In genomic region chr20:23086056-23086551, GRCh38 we compare ENCODE assay signal across 9 cellular contexts. TPM values are rescaled to one million over a fixed set of nuclear protein-coding genes. Genes with fewer than 3 reads are reported as not detected.
A peak's percentile ranks its signal among the peaks of the same experiment; 100 is the strongest.
DNase-seq lines count a peak whose midpoint lies in the region; ATAC-seq and TF ChIP-seq lines count a peak whose summit lies in the region.
"Had no signal": no experiment of that assay in that cellular context is flagged by ENCODE, and none has a peak within 500 bp of the region (broad histone marks: within the 10 kb centered on the region; RNA-seq: fewer than 3 reads in every experiment).

A gene with protein sequence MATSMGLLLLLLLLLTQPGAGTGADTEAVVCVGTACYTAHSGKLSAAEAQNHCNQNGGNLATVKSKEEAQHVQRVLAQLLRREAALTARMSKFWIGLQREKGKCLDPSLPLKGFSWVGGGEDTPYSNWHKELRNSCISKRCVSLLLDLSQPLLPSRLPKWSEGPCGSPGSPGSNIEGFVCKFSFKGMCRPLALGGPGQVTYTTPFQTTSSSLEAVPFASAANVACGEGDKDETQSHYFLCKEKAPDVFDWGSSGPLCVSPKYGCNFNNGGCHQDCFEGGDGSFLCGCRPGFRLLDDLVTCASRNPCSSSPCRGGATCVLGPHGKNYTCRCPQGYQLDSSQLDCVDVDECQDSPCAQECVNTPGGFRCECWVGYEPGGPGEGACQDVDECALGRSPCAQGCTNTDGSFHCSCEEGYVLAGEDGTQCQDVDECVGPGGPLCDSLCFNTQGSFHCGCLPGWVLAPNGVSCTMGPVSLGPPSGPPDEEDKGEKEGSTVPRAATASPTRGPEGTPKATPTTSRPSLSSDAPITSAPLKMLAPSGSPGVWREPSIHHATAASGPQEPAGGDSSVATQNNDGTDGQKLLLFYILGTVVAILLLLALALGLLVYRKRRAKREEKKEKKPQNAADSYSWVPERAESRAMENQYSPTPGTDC (minus strand): TSS chr20:23086324. CDS start chr20:23086192, 132 bp downstream.

- H3K9me2 ChIP-seq in SK-N-SH = no peaks in the 10 kb centered on the region

- no peak within 1 kb of the TSS for H3K9ac ChIP-seq in SK-N-SH

- no peaks in the 10 kb centered on the region for H3K79me2 ChIP-seq in SK-N-SH (ENCODE audit: insufficient read depth)

- H3K4me1 ChIP-seq in SK-N-SH (ENCODE audit: control insufficient read depth in 1 of 2, insufficient read depth in 2 of 2, low read depth in 1 of 2, low read length in 1 of 2) = no peaks in the 10 kb centered on the region
- peaks cover 0 to 24% of the 10 kb centered on the region in 2 donors for H3K4me1 ChIP-seq in right atrium auricular region
- H3K4me1 ChIP-seq: A549 had no signal

- no peak within 1 kb of the TSS for H2AFZ ChIP-seq in SK-N-SH (ENCODE audit: low read depth)

- no peak for TF ChIP-seq RAD21 in SK-N-SH (IDR thresholded peaks at IDR 0.05; ENCODE audit: low read length)

- no peak for TF ChIP-seq EP300 in SK-N-SH (IDR thresholded peaks at IDR 0.05; ENCODE audit: borderline replicate concordance in 1 of 2, low read depth in 1 of 2, low read length in 1 of 2)

- DNase-seq in SK-N-SH (no peak), UCSD-AML1 (lab: John Stamatoyannopoulos, UW; ENCODE audit: unreplicated experiment) (peak; percentile 76), right atrium auricular region (ENCODE audit: low spot score) (peak; percentile 71), hippocampal formation (lab: John Stamatoyannopoulos, UW) (no peak)
- no peak for DNase-seq in stimulated activated naive CD8-positive, alpha-beta T cell treated with anti-CD3 and anti-CD28 coated beads, Interleukin-15, Interleukin-2, amounts not matched to agents 100 U/mL and 50 U/mL, for 24 hours

- H4K20me1 ChIP-seq in SK-N-SH (ENCODE audit: insufficient read depth) = no peaks in the 10 kb centered on the region

- CTCF ChIA-PET in SK-N-SH (lab: Yijun Ruan, JAX) = no interaction called here

- H3K27me3 ChIP-seq in SK-N-SH (ENCODE audit: insufficient read depth) = peaks cover 54% of the 10 kb centered on the region
- no peaks in the 10 kb centered on the region for H3K27me3 ChIP-seq in right atrium auricular region

- POLR2A ChIA-PET in SK-N-SH (lab: Yijun Ruan, JAX) = no interaction called here

- ATAC-seq in SK-N-SH treated with all-trans-retinoic acid at 6 μM for 48 hours (peak; percentile 23; the same call in 2 of the 3 replicates), GM19455 (IDR thresholded peaks at IDR 0.05; ENCODE audit: unreplicated experiment) (no peak), HG02938 (IDR thresholded peaks at IDR 0.05; ENCODE audit: unreplicated experiment) (no peak)
- ATAC-seq in stimulated activated naive CD8-positive, alpha-beta T cell treated with anti-CD3 and anti-CD28 coated beads, Interleukin-15, Interleukin-2, amounts not matched to agents 100 U/mL and 50 U/mL, for 24 hours = peak; percentile 42
- ATAC-seq: A549 had no signal

- no peaks in the 10 kb centered on the region for H3F3A ChIP-seq in SK-N-SH (replicated peaks; ENCODE audit: insufficient read depth)

- H3K9me3 ChIP-seq in SK-N-SH (no peaks in the 10 kb centered on the region), right atrium auricular region (no peaks in the 10 kb centered on the region)
- H3K9me3 ChIP-seq: A549 had no signal

- H3K27ac ChIP-seq in SK-N-SH (ENCODE audit: low read depth in 2 of 2, low read length in 1 of 2) (no peak within 1 kb of the TSS), right atrium auricular region (peak within 1 kb of the TSS; percentile 86)
- H3K27ac ChIP-seq: A549 had no signal

- H3K4me3 ChIP-seq in SK-N-SH (ENCODE audit: low read depth in 2 of 2, low read length in 1 of 2) (no peak within 1 kb of the TSS), right atrium auricular region (peak within 1 kb of the TSS; percentile 34 to 51)
- H3K4me3 ChIP-seq: A549 had no signal

- no peak within 1 kb of the TSS for H3K4me2 ChIP-seq in SK-N-SH
- H3K4me2 ChIP-seq: A549 had no signal

- WGBS in SK-N-SH (ENCODE audit: low lambda C conversion rate) = 46% methylated on average over 14 of the region's 27 CpGs

- TF ChIP-seq CTCF in SK-N-SH (IDR thresholded peaks at IDR 0.05) (no peak), right atrium auricular region (IDR thresholded peaks at IDR 0.05) (no peak)

- no peaks in the 10 kb centered on the region for H3K36me3 ChIP-seq in SK-N-SH (replicated peaks in 1 of 2; ENCODE audit: control insufficient read depth in 1 of 2, insufficient read depth in 2 of 2, low read length in 1 of 2)
- H3K36me3 ChIP-seq in right atrium auricular region = no peaks in the 10 kb centered on the region

TF ChIP-seq in SK-N-SH treated with all-trans-retinoic acid at 6 μM for 48 hours, 23 proteins besides CTCF, POLR2A, EP300 and RAD21:
- TF ChIP-seq ZC3H10 (CRISPR knock-in tag; IDR thresholded peaks at IDR 0.05) (no peak), ARNTL (CRISPR knock-in tag; IDR thresholded peaks at IDR 0.05; ENCODE audit: borderline replicate concordance, low read depth) (no peak), PPARA (CRISPR knock-in tag; IDR thresholded peaks at IDR 0.05; ENCODE audit: borderline replicate concordance) (no peak), SNAI2 (CRISPR knock-in tag; IDR thresholded peaks at IDR 0.05) (no peak), ZFP3 (CRISPR knock-in tag; IDR thresholded peaks at IDR 0.05) (no peak), ZFP30 (CRISPR knock-in tag; IDR thresholded peaks at IDR 0.05) (no peak)

TF ChIP-seq in SK-N-SH, 30 proteins besides CTCF, POLR2A, EP300 and RAD21:
- no peak for TF ChIP-seq TAF1 (IDR thresholded peaks at IDR 0.05; ENCODE audit: borderline replicate concordance, low read depth, low read length)
- no peak for TF ChIP-seq NRF1 (IDR thresholded peaks at IDR 0.05; ENCODE audit: low read depth, low read length)
- TF ChIP-seq TCF12 (IDR thresholded peaks at IDR 0.05) = no peak
- no peak for TF ChIP-seq USF1 (IDR thresholded peaks at IDR 0.05; ENCODE audit: borderline replicate concordance, low read depth)
- TF ChIP-seq, protein P1, sequence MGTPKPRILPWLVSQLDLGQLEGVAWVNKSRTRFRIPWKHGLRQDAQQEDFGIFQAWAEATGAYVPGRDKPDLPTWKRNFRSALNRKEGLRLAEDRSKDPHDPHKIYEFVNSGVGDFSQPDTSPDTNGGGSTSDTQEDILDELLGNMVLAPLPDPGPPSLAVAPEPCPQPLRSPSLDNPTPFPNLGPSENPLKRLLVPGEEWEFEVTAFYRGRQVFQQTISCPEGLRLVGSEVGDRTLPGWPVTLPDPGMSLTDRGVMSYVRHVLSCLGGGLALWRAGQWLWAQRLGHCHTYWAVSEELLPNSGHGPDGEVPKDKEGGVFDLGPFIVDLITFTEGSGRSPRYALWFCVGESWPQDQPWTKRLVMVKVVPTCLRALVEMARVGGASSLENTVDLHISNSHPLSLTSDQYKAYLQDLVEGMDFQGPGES (IDR thresholded peaks at IDR 0.05; ENCODE audit: low read depth, low read length) = no peak
- no peak for TF ChIP-seq GABPA (IDR thresholded peaks at IDR 0.05; ENCODE audit: low read depth)
- no peak for TF ChIP-seq NFIC (IDR thresholded peaks at IDR 0.05; ENCODE audit: borderline replicate concordance)
- TF ChIP-seq MAX (IDR thresholded peaks at IDR 0.05; ENCODE audit: low read depth) = no peak
- TF ChIP-seq ELF1 (IDR thresholded peaks at IDR 0.05) = no peak
- TF ChIP-seq SMC3 (IDR thresholded peaks at IDR 0.05; ENCODE audit: low read depth, low read length) = no peak
- TF ChIP-seq PBX3 (IDR thresholded peaks at IDR 0.05) = no peak
- TF ChIP-seq CHD2 (IDR thresholded peaks at IDR 0.05; ENCODE audit: low read length, partially characterized antibody) = no peak
- TF ChIP-seq YY1 (IDR thresholded peaks at IDR 0.05; ENCODE audit: low read depth) = no peak
- TF ChIP-seq USF2 (IDR thresholded peaks at IDR 0.05; ENCODE audit: borderline replicate concordance, low read depth, low read length) = no peak
- TF ChIP-seq SIN3A (IDR thresholded peaks at IDR 0.05; ENCODE audit: borderline replicate concordance, low read depth, low read length) = no peak
- no peak for TF ChIP-seq GATA2 (CRISPR knock-in tag; IDR thresholded peaks at IDR 0.05)

RNA-seq across cellular contexts. Expression of the gene that starts here (rescaled TPM):
- 0.02 and 0.03 TPM in 2 replicates for polyA plus RNA-seq in SK-N-SH (2012; rRNA removed)
- polyA plus RNA-seq in SK-N-SH (2012; cell fraction: cytosol; rRNA removed) = 0.01 TPM in 2 replicates
- polyA plus RNA-seq in SK-N-SH (2012; cell fraction: nucleus; rRNA removed) = 0.01 TPM in 2 replicates
- total RNA-seq in right atrium auricular region = 10 to 100 TPM; 35.7 to 51.6 TPM
- polyA plus RNA-seq: A549 had no signal

Comparison
In these comparisons a context has a peak if more than half of its experiments do, and no peak if none do; other contexts are left out.
1. ATAC-seq: peak in SK-N-SH treated with all-trans-retinoic acid at 6 μM for 48 hours (single experiment) and stimulated activated naive CD8-positive, alpha-beta T cell treated with anti-CD3 and anti-CD28 coated beads, Interleukin-15, Interleukin-2, amounts not matched to agents 100 U/mL and 50 U/mL, for 24 hours (single experiment); none in GM19455 (single experiment) and HG02938 (single experiment).
2. DNase-seq: peak in UCSD-AML1 (single experiment) and right atrium auricular region (single experiment); none in SK-N-SH (single experiment), stimulated activated naive CD8-positive, alpha-beta T cell treated with anti-CD3 and anti-CD28 coated beads, Interleukin-15, Interleukin-2, amounts not matched to agents 100 U/mL and 50 U/mL, for 24 hours (single experiment) and hippocampal formation (0 of 2).
3. H3K27ac ChIP-seq: peak in right atrium auricular region (2 of 2); none in SK-N-SH (0 of 2).
4. H3K4me3 ChIP-seq: peak in right atrium auricular region (2 of 2); none in SK-N-SH (0 of 2).